In the genomic region with DNA sequence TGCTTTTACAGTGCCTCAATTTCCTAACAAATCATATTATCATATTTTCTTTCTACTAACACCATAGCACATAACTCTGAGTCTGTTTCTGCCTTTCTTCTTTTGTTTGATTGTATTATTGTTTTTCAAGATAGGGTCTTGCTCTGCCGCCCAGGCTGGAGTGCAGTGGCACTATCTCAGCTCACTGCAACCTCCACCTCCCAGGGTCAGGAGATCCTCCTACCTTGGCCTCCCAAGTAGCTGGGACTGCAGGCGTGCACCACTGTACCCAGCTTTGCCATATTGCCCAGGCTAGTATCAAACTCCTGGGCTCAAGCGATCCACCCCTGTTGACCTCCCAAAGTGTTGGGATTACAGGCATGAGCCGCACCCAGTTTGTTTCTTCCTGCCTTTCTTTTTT, we compare ENCODE assay signal across 30 cellular contexts. TPM values are rescaled to one million over a fixed set of nuclear protein-coding genes. Genes with fewer than 3 reads are reported as not detected.
"Had no signal": no experiment of that assay in that cellular context is flagged by ENCODE, and none has a peak within 500 bp of the region (broad histone marks: within the 10 kb centered on the region; RNA-seq: fewer than 3 reads in every experiment).

No MANE protein-coding gene starts in this region.

- FAIRE-seq: kidney had no signal

- H3K4me3 Mint-ChIP-seq: memory B cell; nephron; stimulated activated naive B cell treated with anti-CD40 and anti-IgM and Interleukin-4, amounts not matched to agents 10 μg/mL and 1 μg/mL and 100 μg/mL, for 72 hours had no signal

- ATAC-seq: esophagus mucosa; gastrocnemius medialis; left lobe of liver; naive thymus-derived CD4-positive, alpha-beta T cell; psoas muscle; right cardiac atrium; stimulated activated naive B cell treated with anti-CD40 and anti-IgM and Interleukin-4, amounts not matched to agents 10 μg/mL and 1 μg/mL and 100 μg/mL, for 72 hours had no signal

- H3K4me3 ChIP-seq: dorsolateral prefrontal cortex, gastrocnemius medialis, lung, ovary, psoas muscle, sigmoid colon, stomach, thyroid gland, vagina had no signal

- H3K27me3 ChIP-seq: dorsolateral prefrontal cortex, gastrocnemius medialis, ovary, sigmoid colon, stomach, thyroid gland, vagina had no signal

- H3K27me3 Mint-ChIP-seq: memory B cell; naive thymus-derived CD4-positive, alpha-beta T cell; stimulated activated naive B cell treated with anti-CD40 and anti-IgM and Interleukin-4, amounts not matched to agents 10 μg/mL and 1 μg/mL and 100 μg/mL, for 72 hours had no signal

- H3K9me3 ChIP-seq: gastrocnemius medialis, ovary, psoas muscle, sigmoid colon, stomach, thyroid gland, vagina had no signal

- H3K27ac ChIP-seq: dorsolateral prefrontal cortex, epithelial cell of prostate, gastrocnemius medialis, ovary, psoas muscle, sigmoid colon, stomach, thyroid gland, vagina had no signal

- H3K36me3 ChIP-seq: ovary had no signal

- H3K9me3 Mint-ChIP-seq: memory B cell; nephron; stimulated activated naive B cell treated with anti-CD40 and anti-IgM and Interleukin-4, amounts not matched to agents 10 μg/mL and 1 μg/mL and 100 μg/mL, for 72 hours had no signal

- DNase-seq: cortex of kidney; dorsolateral prefrontal cortex; effector CD4-positive, alpha-beta T cell; foreskin fibroblast; gastrocnemius medialis; kidney; midbrain; naive thymus-derived CD4-positive, alpha-beta T cell; nucleus accumbens; psoas muscle; sigmoid colon; stimulated activated CD4-positive, alpha-beta T cell treated with anti-CD3 and anti-CD28 coated beads, Interleukin-4, amount 100 ng/mL, for 4 hours; stimulated activated naive B cell treated with anti-CD40 and anti-IgM and Interleukin-4, amounts not matched to agents 10 μg/mL and 1 μg/mL and 100 μg/mL, for 72 hours; stomach; thyroid gland; trophoblast cell had no signal

- H3K27ac Mint-ChIP-seq: memory B cell; nephron; stimulated activated naive B cell treated with anti-CD40 and anti-IgM and Interleukin-4, amounts not matched to agents 10 μg/mL and 1 μg/mL and 100 μg/mL, for 72 hours had no signal

RNA-seq across cellular contexts. Expression of a gene that starts 22.7 kb away (rescaled TPM):
- total RNA-seq: gastrocnemius medialis, glomerular endothelial cell, psoas muscle, right cardiac atrium, sigmoid colon, skeletal muscle tissue, subcutaneous adipose tissue, temporal lobe, thyroid gland, vagina had no signal
- polyA plus RNA-seq: naive thymus-derived CD4-positive, alpha-beta T cell; stomach had no signal

RNA-seq across cellular contexts. Expression of a gene that starts 29.3 kb away (rescaled TPM):
- total RNA-seq: renal cortical epithelial cell, temporal lobe, vagina had no signal
